26 cellular contexts compared by ENCODE assay signal in genomic region chr20:19113343-19113930, GRCh38.
"Had no signal": no experiment of that assay in that cellular context is flagged by ENCODE, and none has a peak within 500 bp of the region (broad histone marks: within the 10 kb centered on the region; RNA-seq: fewer than 3 reads in every experiment).

No MANE protein-coding gene starts in this region.

- H3K4me2 ChIP-seq: hepatocyte had no signal

- H3K4me1 Mint-ChIP-seq: mesothelial cell of epicardium, naive B cell had no signal

- H3K27ac ChIP-seq: heart right ventricle, hepatocyte, left lung, parathyroid adenoma, psoas muscle, skin epidermis, suprapubic skin, thoracic aorta, tibial artery, uterus had no signal

- ATAC-seq: heart right ventricle, left colon, left lung, psoas muscle had no signal

- H3K9me3 Mint-ChIP-seq: mesothelial cell of epicardium; nephron; stimulated activated naive CD8-positive, alpha-beta T cell treated with anti-CD3 and anti-CD28 coated beads, Interleukin-15, Interleukin-2, amounts not matched to agents 100 ng/mL and 50 ng/mL, for 24 hours; type B pancreatic cell had no signal

- H3K27ac Mint-ChIP-seq: mesothelial cell of epicardium; naive B cell; stimulated activated naive CD8-positive, alpha-beta T cell treated with anti-CD3 and anti-CD28 coated beads, Interleukin-15, Interleukin-2, amounts not matched to agents 100 ng/mL and 50 ng/mL, for 24 hours; type B pancreatic cell had no signal

- H3K79me2 ChIP-seq: hepatocyte, parathyroid adenoma had no signal

- H3K4me1 ChIP-seq: heart right ventricle, left lung, parathyroid adenoma, psoas muscle, suprapubic skin, tibial artery, uterus had no signal

- H3K4me3 ChIP-seq: heart right ventricle, hepatocyte, left lung, lung, psoas muscle, skin epidermis, suprapubic skin, thoracic aorta, tibial artery, uterus had no signal

- H3K36me3 ChIP-seq: heart right ventricle, left lung, suprapubic skin, thoracic aorta, tibial artery, uterus had no signal

- H3K27me3 ChIP-seq: heart right ventricle, hepatocyte, left lung, suprapubic skin, tibial artery, uterus had no signal

- H3K27me3 Mint-ChIP-seq: stimulated activated naive CD8-positive, alpha-beta T cell treated with anti-CD3 and anti-CD28 coated beads, Interleukin-15, Interleukin-2, amounts not matched to agents 100 ng/mL and 50 ng/mL, for 24 hours; type B pancreatic cell had no signal

- H3K36me3 Mint-ChIP-seq: mesothelial cell of epicardium, naive B cell, type B pancreatic cell had no signal

- H3K4me3 Mint-ChIP-seq: mesothelial cell of epicardium; naive B cell; nephron; neural crest cell; stimulated activated naive CD8-positive, alpha-beta T cell treated with anti-CD3 and anti-CD28 coated beads, Interleukin-15, Interleukin-2, amounts not matched to agents 100 ng/mL and 50 ng/mL, for 24 hours; type B pancreatic cell had no signal

- DNase-seq: heart right ventricle; kidney; left colon; left lung; mesendoderm; naive B cell; nucleus accumbens; psoas muscle; stimulated activated CD4-positive, alpha-beta T cell treated with anti-CD3 and anti-CD28 coated beads, Interleukin-12 subunit alpha, Interleukin-12 subunit beta, amount 100 ng/mL, for 4 hours; stimulated activated CD4-positive, alpha-beta T cell treated with anti-CD3 and anti-CD28 coated beads, Interleukin-15, amount 100 ng/mL, for 24 hours; stimulated activated CD4-positive, alpha-beta T cell treated with anti-CD3 and anti-CD28 coated beads, Interleukin-2, amount 100 ng/mL, for 24 hours; stimulated activated CD4-positive, alpha-beta T cell treated with anti-CD3 and anti-CD28 coated beads, Interleukin-4, amount 100 ng/mL, for 1 hour; stimulated activated naive CD4-positive, alpha-beta T cell; tibial artery; uterus had no signal

- H3K9ac ChIP-seq: parathyroid adenoma had no signal

- H3K9me3 ChIP-seq: heart right ventricle, left lung, psoas muscle, suprapubic skin, thoracic aorta, tibial artery, uterus had no signal

- H2AFZ ChIP-seq: hepatocyte, parathyroid adenoma had no signal
